In genomic region chr6:97215157-97215769, GRCh38 we compare ENCODE assay signal across 8 cellular contexts.
DNase-seq lines count a peak whose midpoint lies in the region; ATAC-seq, FAIRE-seq and TF ChIP-seq lines count a peak whose summit lies in the region.

No MANE protein-coding gene starts in this region.

- no peak overlapping the region for H3K9ac ChIP-seq in endothelial cell of umbilical vein (replicated peaks; ENCODE audit: extremely low read depth, insufficient read depth, low read length)

- H2AFZ ChIP-seq in OCI-LY7 (ENCODE audit: low read length) = no peak overlapping the region
- no peak overlapping the region for H2AFZ ChIP-seq in endothelial cell of umbilical vein (ENCODE audit: low read depth, low read length)

- no peaks in the 10 kb centered on the region for H3K9me1 ChIP-seq in endothelial cell of umbilical vein (replicated peaks; ENCODE audit: control insufficient read depth, extremely low read depth, insufficient read depth, low read length)

- no peak for TF ChIP-seq EP300 in suprapubic skin (IDR thresholded peaks at IDR 0.05)

- TF ChIP-seq POLR2A in heart left ventricle (IDR thresholded peaks at IDR 0.05) (no peak), endothelial cell of umbilical vein (IDR thresholded peaks at IDR 0.05; ENCODE audit: low read depth, low read length) (no peak), suprapubic skin (IDR thresholded peaks at IDR 0.05) (no peak)

- H4K20me1 ChIP-seq in OCI-LY7 (ENCODE audit: insufficient read depth, low read length) (peaks cover 1% of the 10 kb centered on the region; the same call in 1 of the 2 replicates), endothelial cell of umbilical vein (replicated peaks; ENCODE audit: control insufficient read depth, extremely low read depth, insufficient read depth, low read length) (no peaks in the 10 kb centered on the region)

- H3K36me3 ChIP-seq in heart left ventricle (peaks cover 0 to 2% (median 0%) of the 10 kb centered on the region in 9 donors), OCI-LY7 (ENCODE audit: insufficient read depth, low read length) (peaks cover 71% of the 10 kb centered on the region), endothelial cell of umbilical vein (ENCODE audit: control insufficient read depth in 2 of 2, extremely low read depth in 1 of 2, insufficient read depth in 2 of 2, low read length in 2 of 2) (no peaks in the 10 kb centered on the region), suprapubic skin (peaks cover 4% of the 10 kb centered on the region)
- no peaks in the 10 kb centered on the region for H3K36me3 ChIP-seq in CD4-positive, alpha-beta memory T cell (ENCODE audit: insufficient read depth, low read length)

- TF ChIP-seq CTCF in heart left ventricle (IDR thresholded peaks at IDR 0.05) (peak in 10 of 12 donors; percentile 12 to 55 (median 35)), OCI-LY7 (conservative IDR thresholded peaks at IDR 0.05; ENCODE audit: low read length) (peak; percentile 59), endothelial cell of umbilical vein (IDR thresholded peaks at IDR 0.05; ENCODE audit: extremely low read depth in 1 of 2, insufficient read depth in 1 of 2, low read depth in 1 of 2, low read length in 2 of 2) (peak; percentile 46 to 55), neural crest cell (conservative IDR thresholded peaks at IDR 0.05) (peak; percentile 69), suprapubic skin (IDR thresholded peaks at IDR 0.05) (peak in 1 of 2 donors; percentile 10)

- dilution Hi-C loops in endothelial cell of umbilical vein (cut with MboI; ENCODE audit: extremely low pct_ligation_motif_present, low sequenced_read_pairs) = no loop called here

- POLR2A ChIA-PET in OCI-LY7 (lab: Charles Lee) (interaction anchor here (0.5 to 1.6 kb wide), 13 partner anchors 9 to 419 kb away, joined by 3 to 7 read pairs (median 3); no protein-coding TSS in a partner anchor), endothelial cell of umbilical vein (lab: Charles Lee) (interaction anchor here (0.5 to 0.7 kb wide), 2 partner anchors 26 kb away, joined by 3 to 4 read pairs; no protein-coding TSS in a partner anchor)
- POLR2A ChIA-PET in CD4-positive, alpha-beta memory T cell (lab: Charles Lee; ENCODE audit: partially characterized antibody) = no interaction called here

- BruUV-seq in OCI-LY7 (replicated peaks; lab: Mats Ljungman, UMichigan) = no TSS peak
- BruUV-seq in endothelial cell of umbilical vein (replicated peaks; lab: Mats Ljungman, UMichigan) = no TSS peak

- no peak overlapping the region for H3K27ac Mint-ChIP-seq in neural crest cell (ENCODE audit: unreplicated experiment)
- no peak overlapping the region for H3K27ac Mint-ChIP-seq in CD4-positive, alpha-beta memory T cell

- DNase-seq in heart left ventricle (no peak), left ventricle myocardium superior (no peak), OCI-LY7 (ENCODE audit: low spot score) (peak; percentile 10), endothelial cell of umbilical vein (ENCODE audit: low read depth, low spot score) (peak; percentile 71), neural crest cell (ENCODE audit: low read depth, low spot score) (peak; percentile 33), NCI-H510A treated with DMSO at 0.1 percent for 48 hours (lab: John Stamatoyannopoulos, UW) (no peak), suprapubic skin (ENCODE audit: low spot score in 2 of 2) (no peak)
- no peak for DNase-seq in CD4-positive, alpha-beta memory T cell

- peaks cover 4% of the 10 kb centered on the region for H3K36me3 Mint-ChIP-seq in neural crest cell (ENCODE audit: low read depth)
- H3K36me3 Mint-ChIP-seq in CD4-positive, alpha-beta memory T cell = peaks cover 7 to 9% of the 10 kb centered on the region in 2 donors

- H3K27me3 ChIP-seq in heart left ventricle (no peaks in the 10 kb centered on the region), endothelial cell of umbilical vein (ENCODE audit: control insufficient read depth in 2 of 2, insufficient read depth in 2 of 2, low read length in 2 of 2) (no peaks in the 10 kb centered on the region), suprapubic skin (no peaks in the 10 kb centered on the region)
- H3K27me3 ChIP-seq in CD4-positive, alpha-beta memory T cell (ENCODE audit: insufficient read depth, low read length) = no peaks in the 10 kb centered on the region

- H3K79me2 ChIP-seq in OCI-LY7 (ENCODE audit: insufficient read depth, low read depth, low read length) (peaks cover 8% of the 10 kb centered on the region; the same call in 1 of the 2 replicates), endothelial cell of umbilical vein (ENCODE audit: control insufficient read depth, insufficient read depth, low read length) (no peaks in the 10 kb centered on the region)

- H3K4me3 Mint-ChIP-seq in neural crest cell = no peak overlapping the region
- H3K4me3 Mint-ChIP-seq in CD4-positive, alpha-beta memory T cell = no peak overlapping the region

- H3K4me1 ChIP-seq in heart left ventricle (no peaks in the 10 kb centered on the region), OCI-LY7 (ENCODE audit: insufficient read depth, low read length, poor library complexity, severe bottlenecking) (no peaks in the 10 kb centered on the region), endothelial cell of umbilical vein (ENCODE audit: control insufficient read depth, extremely low read depth, insufficient read depth, low read length) (no peaks in the 10 kb centered on the region), suprapubic skin (no peaks in the 10 kb centered on the region)
- H3K4me1 ChIP-seq in CD4-positive, alpha-beta memory T cell (ENCODE audit: insufficient read depth, low read length) = no peaks in the 10 kb centered on the region

- 65 to 74% (median 71%) methylated on average over 6 of the region's 6 CpGs for WGBS in heart left ventricle, 4 donors
- 72% methylated on average over 6 of the region's 6 CpGs for WGBS in suprapubic skin

- ATAC-seq in heart left ventricle (peak in 2 of 4 donors; percentile 54 to 69), left ventricle myocardium superior (no peak)

- intact Hi-C loops in heart left ventricle (cut with DNase I) (no loop called here), left ventricle myocardium superior (cut with micrococcal nuclease) (no loop called here), OCI-LY7 (cut with micrococcal nuclease; ENCODE audit: unreplicated experiment) (no loop called here), endothelial cell of umbilical vein (cut with micrococcal nuclease) (loop anchor here (1.0 to 2.0 kb wide), 4 partner anchors 29 to 222 kb away; partner anchors contain the start of gene MMS22L)
- intact Hi-C loops in CD4-positive, alpha-beta memory T cell (cut with micrococcal nuclease) = loop anchor here (1.0 kb wide), 1 partner anchor 179 kb away; no protein-coding TSS in a partner anchor

- H3K4me3 ChIP-seq in heart left ventricle = no peak overlapping the region
- H3K4me3 ChIP-seq in OCI-LY7 (ENCODE audit: low read depth, low read length, poor library complexity, severe bottlenecking) = no peak overlapping the region
- H3K4me3 ChIP-seq in endothelial cell of umbilical vein (replicated peaks in 1 of 3; ENCODE audit: insufficient read depth in 1 of 3, low read depth in 1 of 3, low read length in 3 of 3) = no peak overlapping the region
- H3K4me3 ChIP-seq in CD4-positive, alpha-beta memory T cell (ENCODE audit: low read length in 2 of 2) = no peak overlapping the region
- no peak overlapping the region for H3K4me3 ChIP-seq in suprapubic skin

- no peak for FAIRE-seq in endothelial cell of umbilical vein (lab: Jason Lieb, UNC)

- H3K9me3 ChIP-seq in heart left ventricle (no peaks in the 10 kb centered on the region), OCI-LY7 (ENCODE audit: low read length) (no peaks in the 10 kb centered on the region), endothelial cell of umbilical vein (replicated peaks; ENCODE audit: control insufficient read depth, insufficient read depth, low read length) (no peaks in the 10 kb centered on the region), suprapubic skin (no peaks in the 10 kb centered on the region)
- no peaks in the 10 kb centered on the region for H3K9me3 ChIP-seq in CD4-positive, alpha-beta memory T cell (ENCODE audit: control insufficient read depth in 1 of 2, low read length in 2 of 2)

- H3K4me2 ChIP-seq in OCI-LY7 (ENCODE audit: low read length) = no peak overlapping the region
- H3K4me2 ChIP-seq in endothelial cell of umbilical vein (ENCODE audit: insufficient read depth, low read length) = no peak overlapping the region

- H3K9me2 ChIP-seq in OCI-LY7 (ENCODE audit: insufficient read depth, low read length) = no peaks in the 10 kb centered on the region

- no peaks in the 10 kb centered on the region for H3K27me3 Mint-ChIP-seq in neural crest cell (ENCODE audit: low read depth)
- H3K27me3 Mint-ChIP-seq in CD4-positive, alpha-beta memory T cell = no peaks in the 10 kb centered on the region

- CTCF ChIA-PET in OCI-LY7 (lab: Charles Lee; ENCODE audit: unreplicated experiment) (no interaction called here), endothelial cell of umbilical vein (lab: Charles Lee) (interaction anchor here (0.6 to 3.7 kb wide), 62 partner anchors 9 to 1904 kb away, joined by 3 to 99 read pairs (median 5); partner anchors contain the start of gene MMS22L)
- CTCF ChIA-PET in CD4-positive, alpha-beta memory T cell (lab: Charles Lee; ENCODE audit: partially characterized antibody) = interaction anchor here (0.7 to 3.9 kb wide), 8 partner anchors 8 to 549 kb away, joined by 3 to 19 read pairs (median 4); no protein-coding TSS in a partner anchor

- H3K27ac ChIP-seq in heart left ventricle (no peak overlapping the region), OCI-LY7 (ENCODE audit: low read depth, low read length, poor library complexity, severe bottlenecking) (no peak overlapping the region), endothelial cell of umbilical vein (ENCODE audit: insufficient read depth, low read depth, low read length) (peak overlapping the region; percentile 11), suprapubic skin (no peak overlapping the region)
- H3K27ac ChIP-seq in CD4-positive, alpha-beta memory T cell (ENCODE audit: low read depth, low read length) = no peak overlapping the region

- peaks cover 8% of the 10 kb centered on the region for H3K4me1 Mint-ChIP-seq in neural crest cell
- H3K4me1 Mint-ChIP-seq in CD4-positive, alpha-beta memory T cell = peaks cover 0 to 5% (median 0%) of the 10 kb centered on the region in 4 donors

- H3K9me3 Mint-ChIP-seq in neural crest cell = no peaks in the 10 kb centered on the region
- no peaks in the 10 kb centered on the region for H3K9me3 Mint-ChIP-seq in CD4-positive, alpha-beta memory T cell

TF ChIP-seq in endothelial cell of umbilical vein, 7 proteins besides CTCF, POLR2A, EP300 and RAD21 (continues in another document):
- TF ChIP-seq EZH2 (IDR thresholded peaks at IDR 0.05; ENCODE audit: borderline replicate concordance, low read depth, low read length, severe bottlenecking) = no peak
- no peak for TF ChIP-seq MAX (IDR thresholded peaks at IDR 0.05; ENCODE audit: insufficient read depth, insufficient read length)
- TF ChIP-seq JUN (IDR thresholded peaks at IDR 0.05; ENCODE audit: borderline replicate concordance, insufficient read depth, insufficient read length, low read depth) = no peak
- TF ChIP-seq POLR2AphosphoS5 (IDR thresholded peaks at IDR 0.05; ENCODE audit: insufficient read depth, low read depth, low read length) = no peak
- TF ChIP-seq FOS (IDR thresholded peaks at IDR 0.05; ENCODE audit: borderline replicate concordance, insufficient read depth, low read length) = no peak

Comparison
In these comparisons a context has a peak if more than half of its experiments do, and no peak if none do; other contexts are left out.
1. DNase-seq: peak in OCI-LY7 (single experiment), endothelial cell of umbilical vein (single experiment) and neural crest cell (single experiment); none in heart left ventricle (0 of 5), left ventricle myocardium superior (single experiment), NCI-H510A treated with DMSO at 0.1 percent for 48 hours (single experiment), CD4-positive, alpha-beta memory T cell (0 of 5) and suprapubic skin (0 of 2).
2. intact Hi-C loops: an anchor here in endothelial cell of umbilical vein (1.0 to 2.0 kb wide) and CD4-positive, alpha-beta memory T cell (1.0 kb wide); none called in heart left ventricle, left ventricle myocardium superior and OCI-LY7.